8 cellular contexts compared by ENCODE assay signal in the genomic region with DNA sequence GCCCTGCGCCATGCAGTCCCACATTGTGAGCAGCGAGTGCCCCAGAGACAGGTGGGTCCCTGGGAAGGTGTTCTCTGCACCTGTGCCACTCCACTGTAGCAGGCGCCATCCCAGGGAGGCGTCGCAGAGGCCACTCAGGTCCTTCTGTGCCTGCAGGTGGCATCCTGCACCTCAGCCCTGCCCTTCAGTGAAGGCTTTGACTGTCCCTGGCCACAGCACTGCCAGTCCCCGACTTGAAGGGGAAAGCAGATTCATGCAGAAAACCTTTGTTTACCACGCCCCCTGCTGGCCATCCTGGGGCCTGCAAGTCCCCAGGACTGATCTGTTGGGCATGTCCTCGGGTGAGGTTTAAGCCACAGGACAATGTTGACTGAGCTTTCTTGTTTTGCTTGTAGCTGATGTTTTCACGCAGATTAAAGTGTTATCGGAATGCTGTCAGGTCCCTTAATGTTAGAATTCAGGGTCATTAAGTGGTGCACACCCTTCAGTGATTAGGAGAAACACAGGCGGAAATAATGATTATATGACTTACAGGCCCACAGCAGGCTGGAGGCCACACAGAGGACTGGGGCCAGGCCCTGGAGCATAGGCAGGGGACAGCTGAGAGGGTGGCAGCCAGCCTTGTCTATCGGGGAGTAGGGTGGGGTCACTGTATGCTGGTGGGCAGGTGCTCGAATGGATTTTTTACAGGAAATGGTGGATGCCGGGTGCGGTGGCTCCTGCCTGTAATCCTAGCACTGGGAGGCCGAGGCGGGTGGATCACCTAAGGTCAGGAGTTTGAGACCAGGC. TPM values are rescaled to one million over a fixed set of nuclear protein-coding genes. Genes with fewer than 3 reads are reported as not detected.
DNase-seq lines count a peak whose midpoint lies in the region; ATAC-seq and TF ChIP-seq lines count a peak whose summit lies in the region.

No MANE protein-coding gene starts in this region.

- TF ChIP-seq CTCF in fibroblast of lung (conservative IDR thresholded peaks at IDR 0.05 in 1 of 2, IDR thresholded peaks at IDR 0.05 in 1 of 2; ENCODE audit: low read depth in 1 of 2, low read length in 2 of 2) (peak; percentile 96 to 99), neural crest cell (conservative IDR thresholded peaks at IDR 0.05) (peak; percentile 99)

- H4K20me1 ChIP-seq in fibroblast of lung (ENCODE audit: control insufficient read depth, extremely low read depth, insufficient read depth, low read length) = no peaks in the 10 kb centered on the region

- ATAC-seq in stimulated activated naive CD8-positive, alpha-beta T cell treated with anti-CD3 and anti-CD28 coated beads, Interleukin-15, amount 100 ng/mL, for 72 hours = peak; percentile 43
- no peak for ATAC-seq in HG03280 (IDR thresholded peaks at IDR 0.05; ENCODE audit: unreplicated experiment)

- H3K27me3 ChIP-seq in fibroblast of lung (ENCODE audit: control insufficient read depth, insufficient read depth, low read length) = no peaks in the 10 kb centered on the region

- peak overlapping the region; percentile 73 for H3K4me3 Mint-ChIP-seq in neural crest cell
- H3K4me3 Mint-ChIP-seq in stimulated activated naive CD8-positive, alpha-beta T cell treated with anti-CD3 and anti-CD28 coated beads, Interleukin-15, amount 100 ng/mL, for 72 hours = peak overlapping the region; percentile 29 to 44

- no peak overlapping the region for H3K4me3 ChIP-seq in fibroblast of lung (replicated peaks in 1 of 4; ENCODE audit: control extremely low read depth in 1 of 4, insufficient read depth in 1 of 4, low read depth in 3 of 4, low read length in 4 of 4)

- H3K4me1 ChIP-seq in fibroblast of lung (ENCODE audit: control insufficient read depth, extremely low read depth, insufficient read depth, low read length) = peaks cover 16% of the 10 kb centered on the region

- H3K27me3 Mint-ChIP-seq in neural crest cell (ENCODE audit: low read depth) = no peaks in the 10 kb centered on the region
- no peaks in the 10 kb centered on the region for H3K27me3 Mint-ChIP-seq in stimulated activated naive CD8-positive, alpha-beta T cell treated with anti-CD3 and anti-CD28 coated beads, Interleukin-15, amount 100 ng/mL, for 72 hours

- H3K9me3 ChIP-seq in fibroblast of lung (ENCODE audit: control insufficient read depth, insufficient read depth, low read depth, low read length) = no peaks in the 10 kb centered on the region

- no peak overlapping the region for H2AFZ ChIP-seq in fibroblast of lung (ENCODE audit: low read length)

- H3K9ac ChIP-seq in fibroblast of lung (ENCODE audit: insufficient read depth, low read length) = no peak overlapping the region

- H3K4me1 Mint-ChIP-seq in neural crest cell = peaks cover 26% of the 10 kb centered on the region
- peaks cover 90% of the 10 kb centered on the region for H3K4me1 Mint-ChIP-seq in stimulated activated naive CD8-positive, alpha-beta T cell treated with anti-CD3 and anti-CD28 coated beads, Interleukin-15, amount 100 ng/mL, for 72 hours

- H3K9me3 Mint-ChIP-seq in neural crest cell = no peaks in the 10 kb centered on the region
- no peaks in the 10 kb centered on the region for H3K9me3 Mint-ChIP-seq in stimulated activated naive CD8-positive, alpha-beta T cell treated with anti-CD3 and anti-CD28 coated beads, Interleukin-15, amount 100 ng/mL, for 72 hours

- peaks cover 15% of the 10 kb centered on the region for H3K36me3 Mint-ChIP-seq in neural crest cell (ENCODE audit: low read depth)

- H3K79me2 ChIP-seq in fibroblast of lung (ENCODE audit: control insufficient read depth, insufficient read depth, low read length) = peaks cover 75% of the 10 kb centered on the region

- peaks cover 33% of the 10 kb centered on the region for H3K36me3 ChIP-seq in fibroblast of lung (ENCODE audit: control insufficient read depth, insufficient read depth, low read length)

- peak overlapping the region; percentile 79 for H3K27ac Mint-ChIP-seq in neural crest cell (ENCODE audit: unreplicated experiment)
- peak overlapping the region; percentile 82 to 96 for H3K27ac Mint-ChIP-seq in stimulated activated naive CD8-positive, alpha-beta T cell treated with anti-CD3 and anti-CD28 coated beads, Interleukin-15, amount 100 ng/mL, for 72 hours

- DNase-seq in EL (peak; percentile 82), Kasumi-1 (lab: John Stamatoyannopoulos, UW) (peak; percentile 65 to 70), RPMI7951 (ENCODE audit: low read depth) (peak; percentile 70), fibroblast of lung (ENCODE audit: low read depth in 2 of 2) (peak; percentile 61 to 83), neural crest cell (ENCODE audit: low read depth, low spot score) (peak; percentile 97)
- DNase-seq in activated T-helper 1 cell treated with anti-CD3 and anti-CD28 coated beads, Interleukin-2, amount 50 U/mL, for 16 hours (ENCODE audit: low read depth in 1 of 2, low spot score in 1 of 2) = peak; percentile 76 to 93
- DNase-seq in stimulated activated naive CD8-positive, alpha-beta T cell treated with anti-CD3 and anti-CD28 coated beads, Interleukin-15, amount 100 ng/mL, for 72 hours = peak; percentile 83 to 84

- no peak overlapping the region for H3K4me2 ChIP-seq in fibroblast of lung (ENCODE audit: extremely low read depth, insufficient read depth, low read length)

- H3K27ac ChIP-seq in fibroblast of lung (ENCODE audit: insufficient read depth, low read length) = no peak overlapping the region

RNA-seq across cellular contexts. Expression of gene TACC3, which starts 5.0 kb away (rescaled TPM):
- 23.9 and 25.3 TPM in 2 replicates for total RNA-seq in RPMI7951 (2014; rRNA removed; shearing (Covaris generic))
- total RNA-seq in fibroblast of lung = 1.8 and 7.3 TPM in 2 replicates
- polyA plus RNA-seq in fibroblast of lung = 10.2 and 43.2 TPM in 2 replicates
- polyA plus RNA-seq in fibroblast of lung (2012) = 12.9 and 56.4 TPM in 2 replicates
- polyA minus RNA-seq in fibroblast of lung (ENCODE audit: low replicate concordance) = 11.7 and 69.8 TPM in 2 replicates
- 159 and 165 TPM in 2 replicates for total RNA-seq in neural crest cell

RNA-seq across cellular contexts. Expression of gene TMEM129, which starts 5.2 kb away (rescaled TPM):
- total RNA-seq in RPMI7951 (2014; rRNA removed; shearing (Covaris generic)) = 8.2 and 17.5 TPM in 2 replicates
- 24.7 and 39.6 TPM in 2 replicates for total RNA-seq in fibroblast of lung
- polyA plus RNA-seq in fibroblast of lung = 11.0 and 15.0 TPM in 2 replicates
- 21.2 and 24.0 TPM in 2 replicates for polyA plus RNA-seq in fibroblast of lung (2012)
- polyA minus RNA-seq in fibroblast of lung (ENCODE audit: low replicate concordance) = 18.0 and 35.4 TPM in 2 replicates
- total RNA-seq in neural crest cell = 36.6 and 37.4 TPM in 2 replicates

RNA-seq across cellular contexts. Expression of gene SLBP, which starts 14.2 kb away (rescaled TPM):
- 93.0 and 96.8 TPM in 2 replicates for total RNA-seq in RPMI7951 (2014; rRNA removed; shearing (Covaris generic))
- total RNA-seq in fibroblast of lung (49.7 and 50.8 TPM in 2 replicates), neural crest cell (60.2 and 64.8 TPM in 2 replicates)
- polyA plus RNA-seq in fibroblast of lung = 108 and 152 TPM in 2 replicates
- 54.4 and 67.6 TPM in 2 replicates for polyA plus RNA-seq in fibroblast of lung (2012)
- 9.7 and 10.9 TPM in 2 replicates for polyA minus RNA-seq in fibroblast of lung (ENCODE audit: low replicate concordance)

RNA-seq across cellular contexts. Expression of gene FAM53A, which starts 42.2 kb away (rescaled TPM):
- total RNA-seq in RPMI7951 (2014; rRNA removed; shearing (Covaris generic)) = 0.78 and 1.1 TPM in 2 replicates
- total RNA-seq in fibroblast of lung (0.77 and 0.99 TPM in 2 replicates), neural crest cell (3.6 and 4.3 TPM in 2 replicates)
- polyA plus RNA-seq in fibroblast of lung = 0.65 and 0.86 TPM in 2 replicates
- 1.6 and 1.7 TPM in 2 replicates for polyA plus RNA-seq in fibroblast of lung (2012)
- polyA minus RNA-seq in fibroblast of lung (ENCODE audit: low replicate concordance) = 0.24 TPM in 1 of 2 replicates, not detected in the other
